In genomic region chr1:155537193-155537592, GRCh38 we compare ENCODE assay signal across 19 cellular contexts. TPM values are rescaled to one million over a fixed set of nuclear protein-coding genes. Genes with fewer than 3 reads are reported as not detected.
A peak's percentile ranks its signal among the peaks of the same experiment; 100 is the strongest.
DNase-seq lines count a peak whose midpoint lies in the region; ATAC-seq and TF ChIP-seq lines count a peak whose summit lies in the region.
"Had no signal": no experiment of that assay in that cellular context is flagged by ENCODE, and none has a peak within 500 bp of the region (broad histone marks: within the 10 kb centered on the region; RNA-seq: fewer than 3 reads in every experiment).

No MANE protein-coding gene starts in this region.

- TF ChIP-seq CTCF in spleen (IDR thresholded peaks at IDR 0.05 in 8 of 11, conservative IDR thresholded peaks at IDR 0.05 in 3 of 11) (no peak), type B pancreatic cell (conservative IDR thresholded peaks at IDR 0.05) (no peak)

- H3K4me3 Mint-ChIP-seq in activated naive CD4-positive, alpha-beta T cell treated with anti-CD3 and anti-CD28 coated beads, Interleukin-2, amount 50 U/mL, for 24 hours: peak overlapping the region; percentile 42
- H3K4me3 Mint-ChIP-seq in activated naive CD8-positive, alpha-beta T cell treated with anti-CD3 and anti-CD28 coated beads, Interleukin-2, amount 50 U/mL, for 24 hours: peak overlapping the region; percentile 41
- H3K4me3 Mint-ChIP-seq in type B pancreatic cell: no peak overlapping the region
- H3K4me3 Mint-ChIP-seq: brain, mesothelial cell of epicardium had no signal

- H3K4me1 ChIP-seq in spleen: peaks cover 34 to 99% (median 67%) of the 10 kb centered on the region in 6 donors

- peaks cover 79% of the 10 kb centered on the region for H3K4me1 Mint-ChIP-seq in activated naive CD4-positive, alpha-beta T cell treated with anti-CD3 and anti-CD28 coated beads, Interleukin-2, amount 50 U/mL, for 24 hours
- peaks cover 66% of the 10 kb centered on the region for H3K4me1 Mint-ChIP-seq in activated naive CD8-positive, alpha-beta T cell treated with anti-CD3 and anti-CD28 coated beads, Interleukin-2, amount 50 U/mL, for 24 hours
- peaks cover 22% of the 10 kb centered on the region for H3K4me1 Mint-ChIP-seq in type B pancreatic cell (ENCODE audit: unreplicated experiment)

- intact Hi-C loops in spleen (cut with DNase I; ENCODE audit: low total_unique reads): no loop called here

- H3K36me3 Mint-ChIP-seq in activated naive CD4-positive, alpha-beta T cell treated with anti-CD3 and anti-CD28 coated beads, Interleukin-2, amount 50 U/mL, for 24 hours: peaks cover 9% of the 10 kb centered on the region
- peaks cover 10% of the 10 kb centered on the region for H3K36me3 Mint-ChIP-seq in activated naive CD8-positive, alpha-beta T cell treated with anti-CD3 and anti-CD28 coated beads, Interleukin-2, amount 50 U/mL, for 24 hours (ENCODE audit: low read depth)
- H3K36me3 Mint-ChIP-seq in type B pancreatic cell: peaks cover 4% of the 10 kb centered on the region

- H3K9me3 ChIP-seq in SK-N-MC (ENCODE audit: low read depth, low read length): no peaks in the 10 kb centered on the region
- no peaks in the 10 kb centered on the region for H3K9me3 ChIP-seq in spleen
- H3K9me3 ChIP-seq: thoracic aorta had no signal

- H3K27ac Mint-ChIP-seq in activated naive CD4-positive, alpha-beta T cell treated with anti-CD3 and anti-CD28 coated beads, Interleukin-2, amount 50 U/mL, for 24 hours: peak overlapping the region; percentile 93
- H3K27ac Mint-ChIP-seq in activated naive CD8-positive, alpha-beta T cell treated with anti-CD3 and anti-CD28 coated beads, Interleukin-2, amount 50 U/mL, for 24 hours: peak overlapping the region; percentile 61
- H3K27ac Mint-ChIP-seq in type B pancreatic cell: no peak overlapping the region

- TF ChIP-seq POLR2A in spleen (IDR thresholded peaks at IDR 0.05): no peak

- H3K27ac ChIP-seq in SK-N-MC: peak overlapping the region; percentile 51
- peak overlapping the region in 7 of 8 donors; percentile 33 to 81 (median 67) for H3K27ac ChIP-seq in spleen

- no peak for ATAC-seq in activated naive CD8-positive, alpha-beta T cell treated with anti-CD3 and anti-CD28 coated beads, Interleukin-2, amount 50 U/mL, for 24 hours
- ATAC-seq in GM18867 (IDR thresholded peaks at IDR 0.05; ENCODE audit: unreplicated experiment): no peak
- ATAC-seq in GM21529 (IDR thresholded peaks at IDR 0.05; ENCODE audit: unreplicated experiment): no peak
- ATAC-seq: sciatic nerve had no signal

- no peak for DNase-seq in activated naive CD4-positive, alpha-beta T cell treated with Interleukin-2 at 50 U/mL for 16 hours
- DNase-seq in SK-N-MC (ENCODE audit: low read depth, low spot score) (no peak), spleen (no peak), type B pancreatic cell (ENCODE audit: extremely low spot score, unreplicated experiment) (no peak)
- no peak for DNase-seq in activated naive CD8-positive, alpha-beta T cell treated with anti-CD3 and anti-CD28 coated beads, Interleukin-2, amount 50 U/mL, for 24 hours
- DNase-seq: activated CD4-positive, alpha-beta T cell treated with anti-CD3 and anti-CD28 coated beads for 4 hours; activated effector memory CD4-positive, alpha-beta T cell treated with Interleukin-2 at 50 U/mL for 16 hours; effector CD4-positive, alpha-beta T cell; GDM1; NCI-H1694 treated with DMSO at 0.1 percent for 48 hours; NCI-H446; nucleus accumbens had no signal

- H3K4me3 ChIP-seq in SK-N-MC: no peak overlapping the region
- H3K4me3 ChIP-seq in spleen: no peak overlapping the region
- H3K4me3 ChIP-seq: thoracic aorta had no signal

- H3K9ac ChIP-seq in SK-N-MC (ENCODE audit: insufficient read length): no peak overlapping the region

- no peaks in the 10 kb centered on the region for H3K9me3 Mint-ChIP-seq in activated naive CD4-positive, alpha-beta T cell treated with anti-CD3 and anti-CD28 coated beads, Interleukin-2, amount 50 U/mL, for 24 hours
- peaks cover 5% of the 10 kb centered on the region for H3K9me3 Mint-ChIP-seq in activated naive CD8-positive, alpha-beta T cell treated with anti-CD3 and anti-CD28 coated beads, Interleukin-2, amount 50 U/mL, for 24 hours
- no peaks in the 10 kb centered on the region for H3K9me3 Mint-ChIP-seq in type B pancreatic cell

- H3K27me3 ChIP-seq in spleen (replicated peaks in 1 of 7): no peaks in the 10 kb centered on the region

- H3K36me3 ChIP-seq in SK-N-MC (ENCODE audit: insufficient read depth, low read length) (no peaks in the 10 kb centered on the region), spleen (peaks cover 0 to 8% (median 0%) of the 10 kb centered on the region in 6 donors)
- H3K36me3 ChIP-seq: thoracic aorta had no signal

- 67 to 86% (median 75%) methylated on average over 4 of the region's 4 CpGs for WGBS in spleen, 5 donors

- no peaks in the 10 kb centered on the region for H3K27me3 Mint-ChIP-seq in activated naive CD4-positive, alpha-beta T cell treated with anti-CD3 and anti-CD28 coated beads, Interleukin-2, amount 50 U/mL, for 24 hours
- H3K27me3 Mint-ChIP-seq in activated naive CD8-positive, alpha-beta T cell treated with anti-CD3 and anti-CD28 coated beads, Interleukin-2, amount 50 U/mL, for 24 hours: no peaks in the 10 kb centered on the region
- H3K27me3 Mint-ChIP-seq in type B pancreatic cell: no peaks in the 10 kb centered on the region
- H3K27me3 Mint-ChIP-seq: brain had no signal

RNA-seq across cellular contexts. Expression of gene ASH1L, which starts 25.4 kb away (rescaled TPM):
- total RNA-seq in spleen (10 to 100 TPM; 61.8 to 89.8 (median 75.5) TPM), type B pancreatic cell (ENCODE audit: low replicate concordance) (40.7 and 43.7 TPM in 2 replicates)
- 1 to 10 TPM; 2.5 to 6.6 (median 3.1) TPM for polyA plus RNA-seq in spleen
